Comparison of ENCODE assay signal across 17 cellular contexts in genomic region chr1:246113555-246114095, GRCh38.
DNase-seq lines count a peak whose midpoint lies in the region; ATAC-seq, FAIRE-seq and TF ChIP-seq lines count a peak whose summit lies in the region.
"Had no signal": no experiment of that assay in that cellular context is flagged by ENCODE, and none has a peak within 500 bp of the region (broad histone marks: within the 10 kb centered on the region; RNA-seq: fewer than 3 reads in every experiment).

No MANE protein-coding gene starts in this region.

- WGBS in GM12878 (ENCODE audit: insufficient coverage, insufficient replicate concordance, low lambda C conversion rate, missing lambda C conversion rate): 89% methylated on average over 8 of the region's 8 CpGs

- H3K4me1 Mint-ChIP-seq in mesothelial cell of epicardium: peaks cover 23% of the 10 kb centered on the region

- H3K4me1 ChIP-seq in GM12878 (ENCODE audit: control insufficient read depth, insufficient read depth, low read length): no peaks in the 10 kb centered on the region
- H3K4me1 ChIP-seq: ascending aorta, parathyroid adenoma had no signal

- ATAC-seq in GM12878: no peak
- no peak for ATAC-seq in GM18870 (IDR thresholded peaks at IDR 0.05; ENCODE audit: unreplicated experiment)

- no peak for TF ChIP-seq EP300 in GM12878 (IDR thresholded peaks at IDR 0.05; ENCODE audit: borderline replicate concordance in 1 of 2, control insufficient read depth in 1 of 2, low read depth in 2 of 2, low read length in 2 of 2)

- H3K27me3 Mint-ChIP-seq in mesothelial cell of epicardium (ENCODE audit: low read depth): no peaks in the 10 kb centered on the region
- H3K27me3 Mint-ChIP-seq: activated B cell treated with CpG ODN at 0.5 μM for 24 hours had no signal

- DNase-seq in NCI-H2107 treated with DMSO at 0.1 percent for 48 hours (lab: John Stamatoyannopoulos, UW; ENCODE audit: unreplicated experiment): peak; percentile 32
- DNase-seq in NCI-H2107 (lab: John Stamatoyannopoulos, UW): no peak
- peak; percentile 30 for DNase-seq in NCI-H345 (lab: John Stamatoyannopoulos, UW)
- DNase-seq in GM12878 (ENCODE audit: low read depth, low spot score): no peak
- no peak for DNase-seq in mesothelial cell of epicardium (ENCODE audit: low spot score in 2 of 2, unreplicated experiment in 2 of 2)
- DNase-seq in foreskin melanocyte: no peak
- no peak for DNase-seq in NCI-H226
- DNase-seq: activated B cell treated with CpG ODN at 0.5 μM for 24 hours; DMS79; H7; hypothalamus; midbrain; NCI-H1694 treated with DMSO at 0.1 percent for 48 hours; stimulated activated CD8-positive, alpha-beta memory T cell treated with anti-CD3 and anti-CD28 coated beads, Interleukin-4, amount 100 ng/mL, for 48 hours had no signal

- no peak overlapping the region for H3K4me3 Mint-ChIP-seq in mesothelial cell of epicardium
- H3K4me3 Mint-ChIP-seq: activated B cell treated with CpG ODN at 0.5 μM for 24 hours had no signal

- no peak overlapping the region for H3K27ac ChIP-seq in GM12878 (ENCODE audit: control insufficient read depth, insufficient read depth)
- H3K27ac ChIP-seq: ascending aorta, parathyroid adenoma had no signal

- in situ Hi-C loops in GM12878 (cut with MboI): no loop called here

- SMC1A ChIA-PET in GM12878 (lab: Charles Lee; ENCODE audit: uncharacterized antibody, unreplicated experiment): no interaction called here

- H3K9ac ChIP-seq in GM12878 (ENCODE audit: control insufficient read depth, insufficient read depth, low read length): no peak overlapping the region
- H3K9ac ChIP-seq: parathyroid adenoma had no signal

- no peak for FAIRE-seq in GM12878 (lab: Jason Lieb, UNC)

- RAD21 ChIA-PET in GM12878 (lab: Charles Lee; ENCODE audit: unreplicated experiment): no interaction called here

- TF ChIP-seq CTCF in GM12878 (IDR thresholded peaks at IDR 0.05 in 2 of 3, conservative IDR thresholded peaks at IDR 0.05 in 1 of 3; ENCODE audit: control insufficient read depth in 2 of 3, extremely low read depth in 1 of 3, insufficient read depth in 1 of 3, low read depth in 3 of 3, low read length in 3 of 3) (no peak), mesothelial cell of epicardium (IDR thresholded peaks at IDR 0.05; ENCODE audit: unreplicated experiment) (no peak)

- H3K4me3 ChIP-seq in GM12878: no peak overlapping the region
- H3K4me3 ChIP-seq: ascending aorta had no signal

- no peaks in the 10 kb centered on the region for H3K36me3 ChIP-seq in GM12878 (ENCODE audit: control insufficient read depth in 2 of 2, insufficient read depth in 2 of 2, low read length in 1 of 2)
- H3K36me3 ChIP-seq: ascending aorta had no signal

- peak overlapping the region; percentile 65 for H3K4me2 ChIP-seq in GM12878 (ENCODE audit: control insufficient read depth, insufficient read depth)

- CTCF ChIA-PET in GM12878 (lab: Yijun Ruan, JAX): no interaction called here

- no peaks in the 10 kb centered on the region for H3K27me3 ChIP-seq in GM12878 (replicated peaks in 1 of 2; ENCODE audit: control insufficient read depth in 2 of 2, insufficient read depth in 2 of 2, low read length in 1 of 2)
- H3K27me3 ChIP-seq: ascending aorta had no signal

- no peak for TF ChIP-seq RAD21 in GM12878 (IDR thresholded peaks at IDR 0.05; ENCODE audit: insufficient read depth, low read depth, low read length)

- TF ChIP-seq POLR2A in GM12878 (IDR thresholded peaks at IDR 0.05; ENCODE audit: low read depth, low read length): no peak

- H3K9me3 ChIP-seq in GM12878 (replicated peaks; ENCODE audit: control insufficient read depth, insufficient read depth, low read length): no peaks in the 10 kb centered on the region
- H3K9me3 ChIP-seq: ascending aorta had no signal

- POLR2A ChIA-PET in GM12878 (lab: Charles Lee): no interaction called here

- intact Hi-C loops in GM12878 (cut with micrococcal nuclease; ENCODE audit: unreplicated experiment): no loop called here

- BruUV-seq in GM12878 (replicated peaks; lab: Mats Ljungman, UMichigan): no TSS peak

- peak overlapping the region; percentile 35 for H3K27ac Mint-ChIP-seq in mesothelial cell of epicardium
- H3K27ac Mint-ChIP-seq: activated B cell treated with CpG ODN at 0.5 μM for 24 hours had no signal

- no peaks in the 10 kb centered on the region for H3K36me3 Mint-ChIP-seq in mesothelial cell of epicardium

- no peaks in the 10 kb centered on the region for H3K9me3 Mint-ChIP-seq in mesothelial cell of epicardium
- H3K9me3 Mint-ChIP-seq: activated B cell treated with CpG ODN at 0.5 μM for 24 hours had no signal

- peak overlapping the region; percentile 23 for H2AFZ ChIP-seq in GM12878 (ENCODE audit: control insufficient read depth, low read depth, low read length)
- H2AFZ ChIP-seq: parathyroid adenoma had no signal

- H4K20me1 ChIP-seq in GM12878 (ENCODE audit: control insufficient read depth, insufficient read depth): no peaks in the 10 kb centered on the region

- no peaks in the 10 kb centered on the region for H3K79me2 ChIP-seq in GM12878 (ENCODE audit: control insufficient read depth, insufficient read depth, low read length)
- H3K79me2 ChIP-seq: parathyroid adenoma had no signal

TF ChIP-seq in GM12878, 131 proteins besides CTCF, POLR2A, EP300 and RAD21:
- TF ChIP-seq TCF3 (IDR thresholded peaks at IDR 0.05; ENCODE audit: borderline replicate concordance, insufficient read depth, low read depth, low read length) (no peak), RUNX3 (IDR thresholded peaks at IDR 0.05; ENCODE audit: low read length) (no peak), IRF3 (IDR thresholded peaks at IDR 0.05) (no peak), BMI1 (IDR thresholded peaks at IDR 0.05; ENCODE audit: borderline replicate concordance) (no peak), POLR2AphosphoS5 (IDR thresholded peaks at IDR 0.05; ENCODE audit: low read length) (no peak), SP1 (IDR thresholded peaks at IDR 0.05; ENCODE audit: low read depth, low read length) (no peak), NR2C2 (IDR thresholded peaks at IDR 0.05; ENCODE audit: borderline replicate concordance, control insufficient read depth, insufficient read length, low read depth) (no peak), NFYA (IDR thresholded peaks at IDR 0.05; ENCODE audit: borderline replicate concordance, low read depth, low read length) (no peak), YBX1 (IDR thresholded peaks at IDR 0.05) (no peak), CHD1 (IDR thresholded peaks at IDR 0.05; ENCODE audit: low read depth, low read length) (no peak), CHD2 (IDR thresholded peaks at IDR 0.05; ENCODE audit: borderline replicate concordance, low read depth, low read length) (no peak), FOXM1 (IDR thresholded peaks at IDR 0.05; ENCODE audit: low read depth, low read length) (no peak), SRF (IDR thresholded peaks at IDR 0.05; ENCODE audit: low read depth in 2 of 2, low read length in 2 of 2) (no peak), RAD51 (IDR thresholded peaks at IDR 0.05) (no peak), ATF3 (IDR thresholded peaks at IDR 0.05; ENCODE audit: borderline replicate concordance, extremely low read depth, low read depth, low read length) (no peak)

Comparison
In these comparisons a context has a peak if more than half of its experiments do, and no peak if none do; other contexts are left out.
1. DNase-seq: peak in NCI-H2107 treated with DMSO at 0.1 percent for 48 hours (single experiment) and NCI-H345 (single experiment); none in NCI-H2107 (single experiment), GM12878 (single experiment), mesothelial cell of epicardium (0 of 2), foreskin melanocyte (single experiment) and NCI-H226 (single experiment).